Comparison of ENCODE assay signal across 12 cellular contexts in the genomic region with DNA sequence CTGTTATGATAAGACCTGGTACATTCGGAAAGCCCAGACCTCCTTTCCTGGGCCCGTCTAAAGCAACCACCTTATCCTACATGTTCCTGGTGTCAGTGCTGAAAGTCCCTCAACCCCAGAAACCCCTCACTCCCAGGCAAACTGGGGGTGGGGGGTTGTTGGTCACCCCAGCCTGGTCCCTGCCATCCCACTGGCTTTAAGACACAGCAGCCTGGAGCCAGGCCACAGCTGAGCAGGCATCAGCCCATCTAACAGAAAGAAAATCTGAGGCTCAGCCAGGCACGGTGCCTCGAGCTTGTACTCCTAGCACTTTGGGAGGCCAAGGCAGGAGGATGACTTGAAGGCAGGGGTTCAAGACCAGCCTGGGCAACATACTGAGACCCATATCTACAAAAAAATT. TPM values are rescaled to one million over a fixed set of nuclear protein-coding genes. Genes with fewer than 3 reads are reported as not detected.
A peak's percentile ranks its signal among the peaks of the same experiment; 100 is the strongest.
DNase-seq lines count a peak whose midpoint lies in the region; ATAC-seq, FAIRE-seq and TF ChIP-seq lines count a peak whose summit lies in the region.
"Had no signal": no experiment of that assay in that cellular context is flagged by ENCODE, and none has a peak within 500 bp of the region (broad histone marks: within the 10 kb centered on the region; RNA-seq: fewer than 3 reads in every experiment).

No MANE protein-coding gene starts in this region.

- no peaks in the 10 kb centered on the region for H3K36me3 ChIP-seq in adipocyte (ENCODE audit: control insufficient read depth, insufficient read depth, low read length, severe bottlenecking)
- no peaks in the 10 kb centered on the region for H3K36me3 ChIP-seq in mucosa of rectum (ENCODE audit: control insufficient read depth in 2 of 2, insufficient read depth in 2 of 2, low read length in 2 of 2)
- H3K36me3 ChIP-seq: prostate gland had no signal

- DNase-seq in left cardiac atrium (peak; percentile 16), right cardiac atrium (no peak), adipocyte (ENCODE audit: low read depth) (no peak), DMS79 (lab: John Stamatoyannopoulos, UW) (no peak), H54 (ENCODE audit: insufficient read length, low spot score) (no peak), 8988T (no peak)
- DNase-seq: NCI-H446 treated with DMSO at 0.1 percent for 48 hours had no signal

- WGBS in right cardiac atrium, result 87% methylated on average over 4 of the region's 4 CpGs

- no peak overlapping the region for H3K27ac ChIP-seq in right cardiac atrium (ENCODE audit: low read length)
- H3K27ac ChIP-seq in mucosa of rectum (ENCODE audit: low read depth in 2 of 2, low read length in 2 of 2), result peak overlapping the region; percentile 2 to 49
- H3K27ac ChIP-seq: prostate gland had no signal

- ATAC-seq in left cardiac atrium (no peak), right cardiac atrium (no peak), HG03354 (IDR thresholded peaks at IDR 0.05; ENCODE audit: poor library complexity, severe bottlenecking, unreplicated experiment) (no peak)

- TF ChIP-seq POLR2A in H54 (IDR thresholded peaks at IDR 0.05; ENCODE audit: low read depth, low read length), result no peak

- H3K4me3 ChIP-seq in right cardiac atrium (ENCODE audit: low read length) (no peak overlapping the region), adipocyte (ENCODE audit: low read length) (peak overlapping the region; percentile 68), mucosa of rectum (ENCODE audit: low read length in 2 of 2) (peak overlapping the region in 1 of 2 donors; percentile 37)
- H3K4me3 ChIP-seq: body of pancreas, prostate gland had no signal

- FAIRE-seq in H54 (lab: Jason Lieb, UNC), result no peak
- FAIRE-seq: TTC549 had no signal

- no peaks in the 10 kb centered on the region for H3K9me3 ChIP-seq in right cardiac atrium (ENCODE audit: control insufficient read depth, low read length)
- no peaks in the 10 kb centered on the region for H3K9me3 ChIP-seq in adipocyte (ENCODE audit: control insufficient read depth, low read length)
- no peaks in the 10 kb centered on the region for H3K9me3 ChIP-seq in mucosa of rectum (ENCODE audit: control insufficient read depth in 2 of 2, low read length in 2 of 2)
- H3K9me3 ChIP-seq: body of pancreas, prostate gland had no signal

- H3K9ac ChIP-seq in adipocyte (ENCODE audit: low read length), result peak overlapping the region; percentile 84
- H3K9ac ChIP-seq in mucosa of rectum (ENCODE audit: low read depth in 1 of 2, low read length in 2 of 2), result peak overlapping the region in 1 of 2 donors; percentile 36

- intact Hi-C loops in left cardiac atrium (cut with DNase I), result no loop called here
- intact Hi-C loops in right cardiac atrium (cut with DNase I), result no loop called here

- H3K4me1 ChIP-seq in right cardiac atrium (ENCODE audit: control insufficient read depth, insufficient read depth, low read length) (peaks cover 5% of the 10 kb centered on the region), adipocyte (ENCODE audit: control insufficient read depth, insufficient read depth, low read length) (peaks cover 49% of the 10 kb centered on the region), mucosa of rectum (ENCODE audit: control insufficient read depth in 2 of 2, insufficient read depth in 2 of 2, low read length in 2 of 2) (peaks cover 16 to 18% of the 10 kb centered on the region in 2 donors)
- H3K4me1 ChIP-seq: body of pancreas had no signal

- H3K27me3 ChIP-seq in right cardiac atrium (ENCODE audit: control insufficient read depth, insufficient read depth), result no peaks in the 10 kb centered on the region
- H3K27me3 ChIP-seq in adipocyte (replicated peaks; ENCODE audit: control insufficient read depth, insufficient read depth, low read length), result no peaks in the 10 kb centered on the region
- no peaks in the 10 kb centered on the region for H3K27me3 ChIP-seq in mucosa of rectum (ENCODE audit: control insufficient read depth in 2 of 2, insufficient read depth in 2 of 2, low read length in 2 of 2)
- H3K27me3 ChIP-seq: body of pancreas had no signal

RNA-seq across cellular contexts. Expression of a gene that starts 4.5 kb away (rescaled TPM):
- total RNA-seq in left cardiac atrium (10 to 100 TPM in 1 of 2 donors, 1 to 10 TPM in 1; 4.5 to 12.5 TPM), right cardiac atrium (1 to 10 TPM; 2.9 to 6.2 (median 4.7) TPM)
- 1.9 TPM for polyA plus RNA-seq in right cardiac atrium

RNA-seq across cellular contexts. Expression of a gene that starts 31.3 kb away (rescaled TPM):
- total RNA-seq in left cardiac atrium (1 to 10 TPM; 3.0 to 4.3 TPM), right cardiac atrium (1 to 10 TPM; 1.8 to 3.5 (median 2.6) TPM)
- polyA plus RNA-seq in right cardiac atrium, result 3.2 TPM
